In the genomic region with DNA sequence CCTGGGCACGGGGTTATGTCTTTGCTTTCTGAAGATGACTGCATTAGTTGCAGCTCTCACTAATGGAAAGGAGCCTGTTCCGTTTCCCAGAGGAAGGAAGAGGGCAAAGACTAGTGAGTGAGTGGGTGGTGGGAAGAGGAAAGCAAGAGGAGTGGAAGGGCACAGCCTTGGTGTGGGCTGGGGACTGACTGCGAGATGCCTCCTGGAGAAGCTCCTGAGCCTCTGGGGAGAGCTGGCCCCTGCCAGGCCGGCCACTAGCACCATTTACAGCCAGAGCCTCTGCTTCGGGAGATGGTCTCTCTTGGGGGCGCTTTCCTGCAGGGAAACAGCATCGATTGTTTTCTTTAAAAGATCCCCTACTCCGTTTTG, we compare ENCODE assay signal across 10 cellular contexts. TPM values are rescaled to one million over a fixed set of nuclear protein-coding genes. Genes with fewer than 3 reads are reported as not detected.
DNase-seq lines count a peak whose midpoint lies in the region; ATAC-seq and TF ChIP-seq lines count a peak whose summit lies in the region.
"Had no signal": no experiment of that assay in that cellular context is flagged by ENCODE, and none has a peak within 500 bp of the region (broad histone marks: within the 10 kb centered on the region; RNA-seq: fewer than 3 reads in every experiment).

No MANE protein-coding gene starts in this region.

- peaks cover 9% of the 10 kb centered on the region for H3K4me1 Mint-ChIP-seq in activated CD4-positive, alpha-beta T cell treated with anti-CD3 and anti-CD28 coated beads, Interleukin-2, amount 10 ng/mL, durations not matched to agents 7 days and 5 days
- peaks cover 40% of the 10 kb centered on the region for H3K4me1 Mint-ChIP-seq in WTC11

- H3K9ac ChIP-seq in iPS-20b (ENCODE audit: low read depth, low read length) (peak overlapping the region; percentile 47; the same call in 1 of the 2 replicates), stomach smooth muscle (ENCODE audit: low read length in 2 of 2) (peak overlapping the region in 1 of 2 donors; percentile 64)

- H3K27ac ChIP-seq in iPS-20b (ENCODE audit: low read length) (no peak overlapping the region), stomach smooth muscle (ENCODE audit: low read length) (no peak overlapping the region), spleen (no peak overlapping the region)
- H3K27ac ChIP-seq: body of pancreas had no signal

- H3K27me3 ChIP-seq in iPS-20b (ENCODE audit: insufficient read depth, low read length) = peaks cover 67% of the 10 kb centered on the region
- peaks cover 12 to 20% of the 10 kb centered on the region in 2 donors for H3K27me3 ChIP-seq in stomach smooth muscle (ENCODE audit: control insufficient read depth in 1 of 2, insufficient read depth in 2 of 2, low read length in 2 of 2)
- peaks cover 6 to 83% (median 36%) of the 10 kb centered on the region in 7 donors for H3K27me3 ChIP-seq in spleen (replicated peaks in 1 of 7)

- TF ChIP-seq POLR2A in spleen (IDR thresholded peaks at IDR 0.05) = no peak

- H3K4me3 Mint-ChIP-seq in activated CD4-positive, alpha-beta T cell treated with anti-CD3 and anti-CD28 coated beads, Interleukin-2, amount 10 ng/mL, durations not matched to agents 7 days and 5 days = peak overlapping the region; percentile 72
- H3K4me3 Mint-ChIP-seq in WTC11 = peak overlapping the region; percentile 78

- TF ChIP-seq CTCF in WTC11 (IDR thresholded peaks at IDR 0.05) (no peak), spleen (IDR thresholded peaks at IDR 0.05 in 8 of 11, conservative IDR thresholded peaks at IDR 0.05 in 3 of 11) (no peak)

- H3K27me3 Mint-ChIP-seq in activated CD4-positive, alpha-beta T cell treated with anti-CD3 and anti-CD28 coated beads, Interleukin-2, amount 10 ng/mL, durations not matched to agents 7 days and 5 days = peaks cover 79% of the 10 kb centered on the region
- peaks cover 51% of the 10 kb centered on the region for H3K27me3 Mint-ChIP-seq in WTC11 (ENCODE audit: low read depth)

- H3K4me3 ChIP-seq in iPS-20b (ENCODE audit: low read length) (peak overlapping the region; percentile 69), stomach smooth muscle (ENCODE audit: low read length in 2 of 2) (peak overlapping the region; percentile 51 to 69), spleen (peak overlapping the region in 3 of 8 donors; percentile 61 to 83 (median 68))
- H3K4me3 ChIP-seq: body of pancreas, MG63 had no signal

- peaks cover 1% of the 10 kb centered on the region for H3K36me3 Mint-ChIP-seq in activated CD4-positive, alpha-beta T cell treated with anti-CD3 and anti-CD28 coated beads, Interleukin-2, amount 10 ng/mL, durations not matched to agents 7 days and 5 days (ENCODE audit: low read depth)
- H3K36me3 Mint-ChIP-seq in WTC11 = no peaks in the 10 kb centered on the region

- H3K4me1 ChIP-seq in iPS-20b (ENCODE audit: insufficient read depth, low read length) (peaks cover 14% of the 10 kb centered on the region), stomach smooth muscle (ENCODE audit: control insufficient read depth, insufficient read depth, low read length) (peaks cover 17% of the 10 kb centered on the region), spleen (peaks cover 7 to 32% (median 26%) of the 10 kb centered on the region in 6 donors)

- ATAC-seq in WTC11 = peak; percentile 8; the same call in 1 of the 2 replicates
- ATAC-seq in HG03439 (IDR thresholded peaks at IDR 0.05; ENCODE audit: unreplicated experiment) = no peak
- ATAC-seq in HG03342 (IDR thresholded peaks at IDR 0.05; ENCODE audit: unreplicated experiment) = no peak

- POLR2A ChIA-PET in activated CD4-positive, alpha-beta T cell treated with anti-CD3 and anti-CD28 coated beads, Interleukin-2, amount 10 ng/mL, durations not matched to agents 7 days and 5 days (lab: Charles Lee) = interaction anchor here (0.6 kb wide), 1 partner anchor 672 kb away, joined by 3 read pairs; no protein-coding TSS in a partner anchor
- POLR2A ChIA-PET in WTC11 (lab: Charles Lee) = no interaction called here

- H3K36me3 ChIP-seq in iPS-20b (ENCODE audit: insufficient read depth, low read depth, low read length) (no peaks in the 10 kb centered on the region), stomach smooth muscle (ENCODE audit: control insufficient read depth in 2 of 2, insufficient read depth in 2 of 2, low read length in 2 of 2) (no peaks in the 10 kb centered on the region), spleen (no peaks in the 10 kb centered on the region)
- H3K36me3 ChIP-seq: MG63 had no signal

- DNase-seq in activated CD4-positive, alpha-beta T cell treated with anti-CD3 and anti-CD28 coated beads, Interleukin-2, amount 10 ng/mL, durations not matched to agents 7 days and 5 days = no peak
- no peak for DNase-seq in activated CD4-positive, alpha-beta T cell treated with anti-CD3 and anti-CD28 coated beads for 1 hour
- DNase-seq in WTC11 (ENCODE audit: low spot score) (no peak), spleen (no peak)
- DNase-seq: MG63 had no signal

- no peaks in the 10 kb centered on the region for H3K9me3 Mint-ChIP-seq in activated CD4-positive, alpha-beta T cell treated with anti-CD3 and anti-CD28 coated beads, Interleukin-2, amount 10 ng/mL, durations not matched to agents 7 days and 5 days
- no peaks in the 10 kb centered on the region for H3K9me3 Mint-ChIP-seq in WTC11

- intact Hi-C loops in spleen (cut with DNase I; ENCODE audit: low total_unique reads) = no loop called here

- H3K27ac Mint-ChIP-seq in activated CD4-positive, alpha-beta T cell treated with anti-CD3 and anti-CD28 coated beads, Interleukin-2, amount 10 ng/mL, durations not matched to agents 7 days and 5 days = no peak overlapping the region
- no peak overlapping the region for H3K27ac Mint-ChIP-seq in WTC11

- 30 to 40% (median 36%) methylated on average over 8 of the region's 8 CpGs for WGBS in spleen, 5 donors

- CTCF ChIA-PET in activated CD4-positive, alpha-beta T cell treated with anti-CD3 and anti-CD28 coated beads, Interleukin-2, amount 10 ng/mL, durations not matched to agents 7 days and 5 days (lab: Charles Lee) = no interaction called here
- CTCF ChIA-PET in WTC11 (lab: Charles Lee) = interaction anchor here (1.0 to 2.5 kb wide), 5 partner anchors 12 to 180 kb away, joined by 3 to 20 read pairs (median 8); a partner anchor contains a TSS

- no peaks in the 10 kb centered on the region for H3K9me3 ChIP-seq in iPS-20b (ENCODE audit: insufficient read depth, low read depth, low read length)
- H3K9me3 ChIP-seq in stomach smooth muscle (ENCODE audit: control insufficient read depth in 2 of 2, low read length in 2 of 2) = no peaks in the 10 kb centered on the region
- no peaks in the 10 kb centered on the region for H3K9me3 ChIP-seq in spleen
- H3K9me3 ChIP-seq: body of pancreas, MG63 had no signal

TF ChIP-seq in WTC11, 78 proteins besides CTCF, POLR2A, EP300 and RAD21 (continues in another document):
- TF ChIP-seq, protein P1, sequence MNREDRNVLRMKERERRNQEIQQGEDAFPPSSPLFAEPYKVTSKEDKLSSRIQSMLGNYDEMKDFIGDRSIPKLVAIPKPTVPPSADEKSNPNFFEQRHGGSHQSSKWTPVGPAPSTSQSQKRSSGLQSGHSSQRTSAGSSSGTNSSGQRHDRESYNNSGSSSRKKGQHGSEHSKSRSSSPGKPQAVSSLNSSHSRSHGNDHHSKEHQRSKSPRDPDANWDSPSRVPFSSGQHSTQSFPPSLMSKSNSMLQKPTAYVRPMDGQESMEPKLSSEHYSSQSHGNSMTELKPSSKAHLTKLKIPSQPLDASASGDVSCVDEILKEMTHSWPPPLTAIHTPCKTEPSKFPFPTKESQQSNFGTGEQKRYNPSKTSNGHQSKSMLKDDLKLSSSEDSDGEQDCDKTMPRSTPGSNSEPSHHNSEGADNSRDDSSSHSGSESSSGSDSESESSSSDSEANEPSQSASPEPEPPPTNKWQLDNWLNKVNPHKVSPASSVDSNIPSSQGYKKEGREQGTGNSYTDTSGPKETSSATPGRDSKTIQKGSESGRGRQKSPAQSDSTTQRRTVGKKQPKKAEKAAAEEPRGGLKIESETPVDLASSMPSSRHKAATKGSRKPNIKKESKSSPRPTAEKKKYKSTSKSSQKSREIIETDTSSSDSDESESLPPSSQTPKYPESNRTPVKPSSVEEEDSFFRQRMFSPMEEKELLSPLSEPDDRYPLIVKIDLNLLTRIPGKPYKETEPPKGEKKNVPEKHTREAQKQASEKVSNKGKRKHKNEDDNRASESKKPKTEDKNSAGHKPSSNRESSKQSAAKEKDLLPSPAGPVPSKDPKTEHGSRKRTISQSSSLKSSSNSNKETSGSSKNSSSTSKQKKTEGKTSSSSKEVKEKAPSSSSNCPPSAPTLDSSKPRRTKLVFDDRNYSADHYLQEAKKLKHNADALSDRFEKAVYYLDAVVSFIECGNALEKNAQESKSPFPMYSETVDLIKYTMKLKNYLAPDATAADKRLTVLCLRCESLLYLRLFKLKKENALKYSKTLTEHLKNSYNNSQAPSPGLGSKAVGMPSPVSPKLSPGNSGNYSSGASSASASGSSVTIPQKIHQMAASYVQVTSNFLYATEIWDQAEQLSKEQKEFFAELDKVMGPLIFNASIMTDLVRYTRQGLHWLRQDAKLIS (CRISPR knock-in tag; IDR thresholded peaks at IDR 0.05; ENCODE audit: borderline replicate concordance) = no peak
- no peak for TF ChIP-seq SMAD4 (CRISPR knock-in tag; IDR thresholded peaks at IDR 0.05)
- TF ChIP-seq ZBTB21 (CRISPR knock-in tag; IDR thresholded peaks at IDR 0.05; ENCODE audit: borderline replicate concordance) = no peak
- no peak for TF ChIP-seq NR1H2 (CRISPR knock-in tag; IDR thresholded peaks at IDR 0.05)
- TF ChIP-seq NR2C2 (CRISPR knock-in tag; IDR thresholded peaks at IDR 0.05) = no peak
- TF ChIP-seq, protein P2, sequence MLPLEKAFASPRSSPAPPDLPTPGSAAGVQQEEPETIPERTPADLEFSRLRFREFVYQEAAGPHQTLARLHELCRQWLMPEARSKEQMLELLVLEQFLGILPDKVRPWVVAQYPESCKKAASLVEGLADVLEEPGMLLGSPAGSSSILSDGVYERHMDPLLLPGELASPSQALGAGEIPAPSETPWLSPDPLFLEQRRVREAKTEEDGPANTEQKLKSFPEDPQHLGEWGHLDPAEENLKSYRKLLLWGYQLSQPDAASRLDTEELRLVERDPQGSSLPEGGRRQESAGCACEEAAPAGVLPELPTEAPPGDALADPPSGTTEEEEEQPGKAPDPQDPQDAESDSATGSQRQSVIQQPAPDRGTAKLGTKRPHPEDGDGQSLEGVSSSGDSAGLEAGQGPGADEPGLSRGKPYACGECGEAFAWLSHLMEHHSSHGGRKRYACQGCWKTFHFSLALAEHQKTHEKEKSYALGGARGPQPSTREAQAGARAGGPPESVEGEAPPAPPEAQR (CRISPR knock-in tag; IDR thresholded peaks at IDR 0.05) = no peak
- no peak for TF ChIP-seq ZNF263 (CRISPR knock-in tag; IDR thresholded peaks at IDR 0.05; ENCODE audit: low read depth)
- TF ChIP-seq NR3C1 (CRISPR knock-in tag; conservative IDR thresholded peaks at IDR 0.05; ENCODE audit: low read depth) = no peak

RNA-seq across cellular contexts. Expression of a gene that starts 0.8 kb away (rescaled TPM):
- total RNA-seq in activated CD4-positive, alpha-beta T cell treated with anti-CD3 and anti-CD28 coated beads, Interleukin-2, amount 10 ng/mL, durations not matched to agents 7 days and 5 days = under 1 TPM; 0.67 to 0.69 TPM
- total RNA-seq in WTC11 (2021) = 11.3 to 13.2 TPM (median 11.6 TPM) in 3 replicates
- under 1 TPM in 5 of 7 donors, not detected in 2; 0.07 to 0.72 (median 0.32) TPM for total RNA-seq in spleen
- polyA plus RNA-seq in spleen = under 1 TPM in 2 of 3 donors, not detected in 1; 0.06 TPM
